20 cellular contexts compared by ENCODE assay signal in genomic region chr1:202304370-202304769, GRCh38. TPM values are rescaled to one million over a fixed set of nuclear protein-coding genes. Genes with fewer than 3 reads are reported as not detected.
A peak's percentile ranks its signal among the peaks of the same experiment; 100 is the strongest.
DNase-seq lines count a peak whose midpoint lies in the region; ATAC-seq lines count a peak whose summit lies in the region.
"Had no signal": no experiment of that assay in that cellular context is flagged by ENCODE, and none has a peak within 500 bp of the region (broad histone marks: within the 10 kb centered on the region; RNA-seq: fewer than 3 reads in every experiment).

No MANE protein-coding gene starts in this region.

- no peak overlapping the region for H3K27ac ChIP-seq in substantia nigra (ENCODE audit: low read depth, low read length, poor library complexity, severe bottlenecking)
- H3K27ac ChIP-seq: KMS-11, sigmoid colon, stomach had no signal

- ATAC-seq in left cardiac atrium = peak; percentile 76 to 86
- no peak for ATAC-seq in HG03280 (IDR thresholded peaks at IDR 0.05; ENCODE audit: unreplicated experiment)
- ATAC-seq: activated T-helper 17 cell treated with anti-CD3 and anti-CD28 coated beads, Interleukin-2, amount 50 U/mL, for 72 hours had no signal

- DNase-seq in G401 (ENCODE audit: low spot score) (peak; percentile 9), astrocyte of the hippocampus (ENCODE audit: low read depth, low spot score) (peak; percentile 40), left cardiac atrium (peak; percentile 36), substantia nigra (lab: John Stamatoyannopoulos, UW) (peak in 27 of 49 donors; percentile 4 to 60 (median 24)), inferior parietal cortex (ENCODE audit: extremely low spot score) (no peak)
- DNase-seq in stimulated activated CD4-positive, alpha-beta T cell treated with anti-CD3 and anti-CD28 coated beads, Interleukin-2, amount 100 ng/mL, for 48 hours = no peak
- DNase-seq: activated B cell treated with CpG ODN at 0.5 μM for 24 hours; CD8-positive, alpha-beta memory T cell; cerebellar nuclear complex; H7; midbrain; NCI-H1436 treated with DMSO at 0.1 percent for 48 hours; NCI-H2171 treated with DMSO at 0.1 percent for 48 hours; NCI-H526 treated with DMSO at 0.1 percent for 48 hours; sigmoid colon; stimulated activated CD4-positive, alpha-beta T cell treated with anti-CD3 and anti-CD28 coated beads, Interleukin-15, amount 100 ng/mL, for 24 hours; stomach had no signal

- intact Hi-C loops in left cardiac atrium (cut with DNase I) = no loop called here

- in situ Hi-C loops in G401 (cut with HindIII; ENCODE audit: low sequenced_read_pairs) = no loop called here

RNA-seq across cellular contexts. Expression of gene UBE2T, which starts 37.4 kb away (rescaled TPM):
- 70.9 and 95.3 TPM in 2 replicates for total RNA-seq in G401 (2014; rRNA removed; shearing (Covaris generic))
- 10 to 100 TPM in 1 of 2 donors, 1 to 10 TPM in 1; 6.1 to 10.2 TPM for total RNA-seq in left cardiac atrium

RNA-seq across cellular contexts. Expression of gene PPP1R12B, which starts 44.1 kb away (rescaled TPM):
- 7.4 and 10.8 TPM in 2 replicates for total RNA-seq in G401 (2014; rRNA removed; shearing (Covaris generic))
- 100 to 1,000 TPM; 416 to 465 TPM for total RNA-seq in left cardiac atrium

Comparison
In these comparisons a context has a peak if more than half of its experiments do, and no peak if none do; other contexts are left out.
1. DNase-seq: peak in G401 (single experiment), astrocyte of the hippocampus (single experiment), left cardiac atrium (single experiment) and substantia nigra (27 of 49); none in inferior parietal cortex (single experiment) and stimulated activated CD4-positive, alpha-beta T cell treated with anti-CD3 and anti-CD28 coated beads, Interleukin-2, amount 100 ng/mL, for 48 hours (0 of 2).
2. RNA of gene PPP1R12B, which starts 44.1 kb away (total RNA-seq): 416 to 465 TPM in left cardiac atrium; 7.4 to 10.8 TPM in G401; every median in the first group is over 10 times any median in the second.